ENCODE assay signal across 8 cellular contexts in the genomic region with DNA sequence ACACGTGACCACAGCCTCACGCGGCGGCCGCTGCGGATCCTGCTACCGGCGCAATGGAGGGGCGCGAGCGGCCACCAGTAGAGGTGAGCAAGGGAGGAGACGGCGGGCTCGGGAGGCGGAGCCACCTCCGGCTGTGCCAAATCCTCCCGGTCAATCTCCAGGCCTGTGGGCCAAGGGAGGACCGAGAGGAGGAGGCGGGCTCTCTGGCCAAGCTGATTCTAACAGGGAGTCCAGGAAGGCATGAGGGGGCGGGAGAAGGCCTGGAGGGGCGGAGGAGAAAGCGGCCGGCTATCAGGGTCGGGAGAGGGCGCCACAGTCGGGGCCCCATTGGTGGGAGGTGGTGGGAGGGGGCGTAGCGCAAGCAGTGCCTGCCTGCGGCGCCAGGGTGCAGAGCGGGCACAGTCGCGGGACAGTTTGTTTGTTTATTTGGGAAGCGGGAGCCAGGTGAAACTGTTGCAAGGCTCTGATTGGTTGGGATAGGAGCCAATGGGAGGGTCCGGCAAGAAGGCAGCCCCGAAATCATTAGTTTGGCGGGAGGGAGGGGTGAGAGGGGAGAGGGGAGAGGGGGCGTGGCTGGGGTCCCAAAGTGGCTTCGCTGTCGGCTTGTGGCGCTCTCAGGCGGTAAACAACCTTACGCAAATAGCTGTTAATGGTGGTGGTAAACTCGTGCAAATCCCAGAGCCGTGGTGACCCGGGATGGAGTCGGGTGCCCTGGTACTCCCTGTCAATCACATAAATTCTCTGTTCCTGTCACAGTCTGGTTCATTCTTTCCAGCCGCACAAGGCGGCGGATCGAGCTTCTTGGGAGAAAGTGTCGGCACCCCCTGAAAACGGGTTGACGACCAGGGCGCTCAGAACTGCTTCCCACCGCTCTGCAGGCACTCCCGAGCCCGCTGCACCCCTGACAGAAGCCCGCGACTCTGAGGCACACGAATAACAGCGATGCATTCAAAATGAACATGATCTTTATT. TPM values are rescaled to one million over a fixed set of nuclear protein-coding genes. Genes with fewer than 3 reads are reported as not detected.
DNase-seq lines count a peak whose midpoint lies in the region; ATAC-seq and TF ChIP-seq lines count a peak whose summit lies in the region.

TSS of gene IRS4 (minus strand) at position 55 of the 971 bp plus-strand sequence.

- H3K9me3 ChIP-seq in breast epithelium (no peaks in the 10 kb centered on the region), testis (no peaks in the 10 kb centered on the region), mucosa of descending colon (no peaks in the 10 kb centered on the region)

- H3K27me3 Mint-ChIP-seq in MCF 10A (ENCODE audit: insufficient read depth, unreplicated experiment) (peaks cover 88% of the 10 kb centered on the region), activated B cell treated with CpG ODN at 0.5 μM for 24 hours (peaks cover 17% of the 10 kb centered on the region)

- TF ChIP-seq CTCF in breast epithelium (IDR thresholded peaks at IDR 0.05) (no peak), MCF 10A (IDR thresholded peaks at IDR 0.05; ENCODE audit: unreplicated experiment) (no peak), activated B cell treated with CpG ODN at 0.5 μM for 24 hours (IDR thresholded peaks at IDR 0.05) (no peak), testis (IDR thresholded peaks at IDR 0.05) (no peak), mucosa of descending colon (IDR thresholded peaks at IDR 0.05) (no peak)

- 1 to 9% methylated on average over 4 to 43 of the region's 62 CpGs for WGBS in testis, 2 donors

- no TSS peak for BruUV-seq in MCF 10A (replicated peaks; lab: Mats Ljungman, UMichigan)

- ATAC-seq in activated B cell treated with CpG ODN at 0.5 μM for 24 hours (ENCODE audit: low read depth) (no peak), HG03139 (IDR thresholded peaks at IDR 0.05; ENCODE audit: unreplicated experiment) (no peak), mucosa of descending colon (no peak)

- H3K4me1 ChIP-seq in breast epithelium (no peaks in the 10 kb centered on the region), testis (no peaks in the 10 kb centered on the region), mucosa of descending colon (ENCODE audit: low read depth) (peaks cover 2% of the 10 kb centered on the region)

- DNase-seq in breast epithelium (ENCODE audit: low spot score in 2 of 2) (no peak), MCF 10A (ENCODE audit: unreplicated experiment) (no peak), activated B cell treated with CpG ODN at 0.5 μM for 24 hours (no peak), iris pigment epithelial cell (ENCODE audit: low read depth) (peak; percentile 1), testis (peak; percentile 29), mucosa of descending colon (no peak), AG08395 (ENCODE audit: low spot score) (no peak)

- H3K27ac Mint-ChIP-seq in MCF 10A (ENCODE audit: low read depth, unreplicated experiment) (no peak within 1 kb of the TSS), activated B cell treated with CpG ODN at 0.5 μM for 24 hours (no peak within 1 kb of the TSS)

- intact Hi-C loops in breast epithelium (cut with DNase I; ENCODE audit: low total_unique reads) (no loop called here), MCF 10A (cut with micrococcal nuclease) (no loop called here), activated B cell treated with CpG ODN at 0.5 μM for 24 hours (cut with micrococcal nuclease) (no loop called here), testis (cut with DNase I; ENCODE audit: low total_unique reads) (no loop called here), mucosa of descending colon (cut with DNase I, micrococcal nuclease) (no loop called here)

- H3K4me1 Mint-ChIP-seq in MCF 10A (ENCODE audit: insufficient read depth, unreplicated experiment) (no peaks in the 10 kb centered on the region), activated B cell treated with CpG ODN at 0.5 μM for 24 hours (peaks cover 4% of the 10 kb centered on the region)

- no peak within 1 kb of the TSS for H3K4me3 Mint-ChIP-seq in MCF 10A (ENCODE audit: unreplicated experiment)
- H3K4me3 Mint-ChIP-seq in activated B cell treated with CpG ODN at 0.5 μM for 24 hours: peak within 1 kb of the TSS; percentile 41

- H3K27ac ChIP-seq in breast epithelium (no peak within 1 kb of the TSS), testis (no peak within 1 kb of the TSS)

- POLR2A ChIA-PET in MCF 10A (lab: Yijun Ruan, JAX): no interaction called here
- POLR2A ChIA-PET in activated B cell treated with CpG ODN at 0.5 μM for 24 hours (lab: Charles Lee): no interaction called here

- CTCF ChIA-PET in MCF 10A (lab: Yijun Ruan, JAX): no interaction called here
- CTCF ChIA-PET in activated B cell treated with CpG ODN at 0.5 μM for 24 hours (lab: Charles Lee): no interaction called here

- H3K36me3 Mint-ChIP-seq in MCF 10A (ENCODE audit: insufficient read depth, unreplicated experiment) (no peaks in the 10 kb centered on the region), activated B cell treated with CpG ODN at 0.5 μM for 24 hours (ENCODE audit: low read depth) (no peaks in the 10 kb centered on the region)

- H3K4me3 ChIP-seq in breast epithelium (peak within 1 kb of the TSS; percentile 29 to 70 (median 47)), testis (peak within 1 kb of the TSS; percentile 15 to 45), mucosa of descending colon (no peak within 1 kb of the TSS)

- H3K36me3 ChIP-seq in breast epithelium (no peaks in the 10 kb centered on the region), testis (ENCODE audit: low read depth, missing control alignments) (no peaks in the 10 kb centered on the region), mucosa of descending colon (ENCODE audit: low read depth) (no peaks in the 10 kb centered on the region)

- H3K27me3 ChIP-seq in breast epithelium (peaks cover 0 to 93% of the 10 kb centered on the region in 2 donors), testis (no peaks in the 10 kb centered on the region)

- TF ChIP-seq POLR2A in breast epithelium (IDR thresholded peaks at IDR 0.05) (no peak), testis (IDR thresholded peaks at IDR 0.05) (no peak)

- no peaks in the 10 kb centered on the region for H3K9me3 Mint-ChIP-seq in MCF 10A (ENCODE audit: unreplicated experiment)
- no peaks in the 10 kb centered on the region for H3K9me3 Mint-ChIP-seq in activated B cell treated with CpG ODN at 0.5 μM for 24 hours

RNA-seq across cellular contexts. Expression of gene IRS4, which starts in this region (rescaled TPM):
- total RNA-seq in breast epithelium (under 1 TPM in 1 of 3 donors, not detected in 2; 0.59 TPM), MCF 10A (2022) (not detected in 2 replicates), activated B cell treated with CpG ODN at 0.5 μM for 24 hours (not detected in 2 replicates), testis (under 1 TPM; 0.31 to 0.55 TPM), mucosa of descending colon (not detected)
- 0.29 TPM for polyA plus RNA-seq in testis (ENCODE audit: insufficient read depth, low read depth, low replicate concordance)

Comparison
In these comparisons a context has a peak if more than half of its experiments do, and no peak if none do; other contexts are left out.
1. Peak in DNase-seq and H3K4me3 ChIP-seq in testis; RNA of the gene not detected or under 1 TPM.